10 cellular contexts compared by ENCODE assay signal in the genomic region with DNA sequence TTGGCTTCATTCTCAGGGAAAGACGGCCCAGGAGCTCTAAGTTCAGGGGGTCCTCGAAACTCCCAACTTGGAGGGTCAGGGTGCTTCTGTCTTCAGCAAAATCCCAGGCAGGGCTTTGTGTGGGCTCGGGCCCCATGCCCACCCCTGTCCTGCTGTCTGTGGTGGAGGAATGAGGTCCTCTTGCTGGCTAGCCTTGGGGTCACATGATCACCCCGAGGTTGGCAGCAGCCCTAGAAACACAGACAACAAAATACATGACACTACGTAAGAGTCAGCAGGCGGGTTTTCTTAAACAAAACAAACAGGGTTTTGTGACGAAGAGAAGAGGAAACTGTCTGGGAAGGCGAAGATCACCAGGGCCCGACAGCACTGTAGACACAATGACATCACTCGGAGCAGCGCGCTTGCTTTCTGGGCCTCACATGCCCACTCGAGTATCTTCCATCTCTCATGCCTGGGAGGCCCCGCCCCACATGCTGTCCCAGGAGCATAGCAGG.
DNase-seq lines count a peak whose midpoint lies in the region; ATAC-seq and TF ChIP-seq lines count a peak whose summit lies in the region.
"Had no signal": no experiment of that assay in that cellular context is flagged by ENCODE, and none has a peak within 500 bp of the region (broad histone marks: within the 10 kb centered on the region; RNA-seq: fewer than 3 reads in every experiment).

No MANE protein-coding gene starts in this region.

- H3K9me3 Mint-ChIP-seq in activated CD8-positive, alpha-beta T cell treated with anti-CD3 and anti-CD28 coated beads for 36 hours: no peaks in the 10 kb centered on the region

- peaks cover 3% of the 10 kb centered on the region for H3K4me1 Mint-ChIP-seq in activated CD8-positive, alpha-beta T cell treated with anti-CD3 and anti-CD28 coated beads for 36 hours (ENCODE audit: low read depth)

- no peak overlapping the region; the same call in 1 of the 2 replicates for H3K27ac ChIP-seq in SJCRH30

- no peaks in the 10 kb centered on the region for H3K36me3 Mint-ChIP-seq in activated CD8-positive, alpha-beta T cell treated with anti-CD3 and anti-CD28 coated beads for 36 hours (ENCODE audit: low read depth)

- CTCF ChIA-PET in activated CD8-positive, alpha-beta T cell treated with anti-CD3 and anti-CD28 coated beads for 36 hours (lab: Charles Lee): no interaction called here

- H3K27ac Mint-ChIP-seq in activated CD8-positive, alpha-beta T cell treated with anti-CD3 and anti-CD28 coated beads for 36 hours: no peak overlapping the region

- no peak for TF ChIP-seq CTCF in fibroblast of villous mesenchyme (IDR thresholded peaks at IDR 0.05; ENCODE audit: insufficient read depth, low read depth, low read length)
- no peak for TF ChIP-seq CTCF in activated CD8-positive, alpha-beta T cell treated with anti-CD3 and anti-CD28 coated beads for 36 hours (IDR thresholded peaks at IDR 0.05)

- peaks cover 30% of the 10 kb centered on the region for H3K4me1 ChIP-seq in SJCRH30

- DNase-seq in COLO829 (ENCODE audit: low spot score) (peak; percentile 6), SJCRH30 (peak; percentile 57 to 58), fibroblast of villous mesenchyme (ENCODE audit: low read depth) (peak; percentile 95), occipital lobe (lab: John Stamatoyannopoulos, UW) (peak; percentile 45), KBM-7 (no peak)
- DNase-seq in activated CD8-positive, alpha-beta T cell treated with anti-CD3 and anti-CD28 coated beads for 36 hours: no peak
- DNase-seq in NK-92 treated with Interleukin-12 subunit alpha and Interleukin-12 subunit beta, amount 100 ng/mL, for 24 hours (lab: John Stamatoyannopoulos, UW): no peak
- DNase-seq: activated CD4-positive, alpha-beta T cell treated with anti-CD3 and anti-CD28 coated beads, Interleukin-2, amount 50 U/mL, for 1 hour; NCI-H187 treated with DMSO at 0.1 percent for 48 hours had no signal

- no peaks in the 10 kb centered on the region for H3K36me3 ChIP-seq in SJCRH30

- in situ Hi-C loops in KBM-7 (cut with MboI; ENCODE audit: low pct_unique_long_range_greater_than_20kb, low sequenced_read_pairs): no loop called here

- peaks cover 3% of the 10 kb centered on the region for H3K27me3 Mint-ChIP-seq in activated CD8-positive, alpha-beta T cell treated with anti-CD3 and anti-CD28 coated beads for 36 hours

- ATAC-seq in activated CD8-positive, alpha-beta T cell treated with anti-CD3 and anti-CD28 coated beads for 36 hours: no peak
- no peak for ATAC-seq in GM21423 (IDR thresholded peaks at IDR 0.05; ENCODE audit: unreplicated experiment)

- H3K4me3 ChIP-seq in SJCRH30 (no peak overlapping the region; the same call in 1 of the 2 replicates), fibroblast of villous mesenchyme (ENCODE audit: low read depth, low read length) (no peak overlapping the region)

- intact Hi-C loops in activated CD8-positive, alpha-beta T cell treated with anti-CD3 and anti-CD28 coated beads for 36 hours (cut with micrococcal nuclease): no loop called here

- POLR2A ChIA-PET in activated CD8-positive, alpha-beta T cell treated with anti-CD3 and anti-CD28 coated beads for 36 hours (lab: Charles Lee): no interaction called here

- no peak overlapping the region for H3K4me3 Mint-ChIP-seq in activated CD8-positive, alpha-beta T cell treated with anti-CD3 and anti-CD28 coated beads for 36 hours

- no peaks in the 10 kb centered on the region for H3K9me3 ChIP-seq in SJCRH30 (replicated peaks)

- no peaks in the 10 kb centered on the region for H3K27me3 ChIP-seq in SJCRH30

Comparison
In these comparisons a context has a peak if more than half of its experiments do, and no peak if none do; other contexts are left out.
1. DNase-seq: peak in COLO829 (single experiment), SJCRH30 (2 of 2), fibroblast of villous mesenchyme (single experiment) and occipital lobe (single experiment); none in KBM-7 (single experiment), activated CD8-positive, alpha-beta T cell treated with anti-CD3 and anti-CD28 coated beads for 36 hours (single experiment) and NK-92 treated with Interleukin-12 subunit alpha and Interleukin-12 subunit beta, amount 100 ng/mL, for 24 hours (single experiment).